ENCODE assay signal across 13 cellular contexts in the genomic region with DNA sequence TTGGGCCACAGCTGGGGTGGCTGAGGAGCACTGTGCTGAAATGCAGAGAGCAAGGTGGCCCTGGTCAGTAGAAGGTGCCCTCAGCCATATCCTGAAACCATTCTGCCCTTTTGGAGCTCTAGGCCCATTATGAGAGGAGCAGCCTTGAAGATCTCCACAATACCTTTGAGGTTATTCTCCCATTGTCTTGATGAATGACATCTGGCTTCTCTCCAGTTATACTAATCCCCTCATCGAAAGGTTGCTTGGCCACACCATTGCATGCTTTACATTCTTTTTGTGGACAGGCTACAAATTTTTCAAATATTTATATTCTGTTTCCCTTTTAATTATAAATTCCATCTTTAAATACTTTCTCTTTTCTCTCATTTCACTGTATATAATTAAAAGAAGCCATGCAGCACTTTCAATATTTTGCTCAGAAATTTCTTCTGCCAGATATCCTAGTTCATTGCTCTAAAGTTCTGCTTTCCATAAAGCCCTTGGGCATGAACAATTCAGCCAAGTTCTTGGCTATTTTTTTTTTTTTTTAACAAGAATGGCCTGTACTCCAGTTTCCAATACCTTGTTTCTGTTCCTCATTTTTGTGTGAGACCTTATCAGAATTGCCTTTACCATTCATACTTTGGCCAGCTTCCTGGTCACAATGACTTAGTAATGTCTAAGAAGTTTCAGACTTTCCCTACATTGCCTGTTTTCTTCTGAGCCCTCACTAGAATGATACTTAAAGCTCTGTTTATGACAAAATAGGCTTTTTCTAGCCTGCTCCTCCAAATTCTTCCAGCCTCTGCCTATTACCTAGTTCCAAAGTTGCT.
A peak's percentile ranks its signal among the peaks of the same experiment; 100 is the strongest.
DNase-seq lines count a peak whose midpoint lies in the region; ATAC-seq and TF ChIP-seq lines count a peak whose summit lies in the region.
"Had no signal": no experiment of that assay in that cellular context is flagged by ENCODE, and none has a peak within 500 bp of the region (broad histone marks: within the 10 kb centered on the region; RNA-seq: fewer than 3 reads in every experiment).

No MANE protein-coding gene starts in this region.

- H3K27ac ChIP-seq in heart left ventricle, result no peak overlapping the region
- H3K27ac ChIP-seq: BLaER1, sigmoid colon, thyroid gland had no signal

- H3K9me3 ChIP-seq in adipocyte (ENCODE audit: control insufficient read depth, low read length) (no peaks in the 10 kb centered on the region), heart left ventricle (no peaks in the 10 kb centered on the region)
- H3K9me3 ChIP-seq: BLaER1, sigmoid colon, thyroid gland had no signal

- DNase-seq in adipocyte (ENCODE audit: low read depth) (peak; percentile 13), heart left ventricle (no peak), NCI-H1436 treated with DMSO at 0.1 percent for 48 hours (lab: John Stamatoyannopoulos, UW) (no peak), NCI-H446 (lab: John Stamatoyannopoulos, UW) (no peak), HT-29 (ENCODE audit: low spot score) (no peak)
- DNase-seq: H9; NK-92 treated with Interleukin-12 subunit alpha and Interleukin-12 subunit beta, amount 100 ng/mL, for 24 hours; sigmoid colon; thyroid gland had no signal

- no peak overlapping the region for H3K9ac ChIP-seq in adipocyte (ENCODE audit: low read length)
- H3K9ac ChIP-seq: BLaER1 had no signal

- H3K36me3 ChIP-seq in adipocyte (ENCODE audit: control insufficient read depth, insufficient read depth, low read length, severe bottlenecking) (no peaks in the 10 kb centered on the region), heart left ventricle (no peaks in the 10 kb centered on the region)
- H3K36me3 ChIP-seq: BLaER1, sigmoid colon, thyroid gland had no signal

- ATAC-seq in GM18498 (IDR thresholded peaks at IDR 0.05; ENCODE audit: unreplicated experiment) (peak; percentile 99), GM21515 (IDR thresholded peaks at IDR 0.05; ENCODE audit: unreplicated experiment) (peak; percentile 98), HG03280 (IDR thresholded peaks at IDR 0.05; ENCODE audit: unreplicated experiment) (peak; percentile 94), heart left ventricle (no peak)

- H3K4me3 ChIP-seq in adipocyte (ENCODE audit: low read length) (no peak overlapping the region), heart left ventricle (no peak overlapping the region)
- H3K4me3 ChIP-seq: BLaER1, sigmoid colon, thyroid gland had no signal

- 37 to 82% (median 60%) methylated on average over 1 of the region's 1 CpG for WGBS in heart left ventricle, 4 donors

- intact Hi-C loops in heart left ventricle (cut with DNase I), result loop anchor here in 1 of 10 donors (10.0 kb wide), 1 partner anchor 1790 kb away; no protein-coding TSS in a partner anchor

- TF ChIP-seq POLR2A in heart left ventricle (IDR thresholded peaks at IDR 0.05), result no peak

- TF ChIP-seq CTCF in heart left ventricle (IDR thresholded peaks at IDR 0.05), result no peak

- H3K4me1 ChIP-seq in adipocyte (ENCODE audit: control insufficient read depth, insufficient read depth, low read length) (peaks cover 11% of the 10 kb centered on the region), heart left ventricle (peaks cover 0 to 16% (median 0%) of the 10 kb centered on the region in 12 donors)
- H3K4me1 ChIP-seq: BLaER1, thyroid gland had no signal

- H3K27me3 ChIP-seq in adipocyte (replicated peaks; ENCODE audit: control insufficient read depth, insufficient read depth, low read length) (no peaks in the 10 kb centered on the region), heart left ventricle (no peaks in the 10 kb centered on the region)
- H3K27me3 ChIP-seq: BLaER1, sigmoid colon, thyroid gland had no signal

Comparison
In these comparisons a context has a peak if more than half of its experiments do, and no peak if none do; other contexts are left out.
1. ATAC-seq: peak in GM18498 (single experiment), GM21515 (single experiment) and HG03280 (single experiment); none in heart left ventricle (0 of 4).